In genomic region chrX:140071037-140071436, GRCh38 we compare ENCODE assay signal across 9 cellular contexts.
"Had no signal": no experiment of that assay in that cellular context is flagged by ENCODE, and none has a peak within 500 bp of the region (broad histone marks: within the 10 kb centered on the region; RNA-seq: fewer than 3 reads in every experiment).

No MANE protein-coding gene starts in this region.

- H3K4me1 ChIP-seq: HAP-1 had no signal

- DNase-seq: GM23248, GOT3, H7, H9, HCEC 1CT, HFFc6 had no signal

- ATAC-seq: GM23338, HCT116 had no signal

- H3K4me2 ChIP-seq: GM23338 had no signal

- H3K27ac Mint-ChIP-seq: GM23338, H9, HFFc6 had no signal

- H2AFZ ChIP-seq: GM23248, GM23338 had no signal

- H3K4me1 Mint-ChIP-seq: GM23338, H9 had no signal

- H3K4me3 ChIP-seq: GM23248, GM23338, HAP-1 had no signal

- H3K9me3 ChIP-seq: HAP-1 had no signal

- H3K4me3 Mint-ChIP-seq: GM23338, H9, HFFc6 had no signal

- H3K36me3 ChIP-seq: HAP-1 had no signal

- H3K9me3 Mint-ChIP-seq: GM23338, H9, HFFc6 had no signal

- H3K27ac ChIP-seq: GM23248 had no signal

- H3K9ac ChIP-seq: GM23248 had no signal
